1 cellular context compared by ENCODE assay signal in genomic region chr2:100902833-100903405, GRCh38.
TF ChIP-seq lines count a peak whose summit lies in the region.

No MANE protein-coding gene starts in this region.

TF ChIP-seq in HepG2, 621 proteins besides CTCF, POLR2A, EP300 and RAD21 (continued from another document):
- TF ChIP-seq ZBTB33 (CRISPR knock-in tag; IDR thresholded peaks at IDR 0.05) (0 out of 2 replicates have a peak, but pooled peaks have one; percentile 12), ZNF678 (CRISPR knock-in tag; IDR thresholded peaks at IDR 0.05) (no peak), RCOR2 (CRISPR knock-in tag; IDR thresholded peaks at IDR 0.05) (0 out of 2 replicates have a peak, but pooled peaks have one; percentile 44), JUNB (CRISPR knock-in tag; IDR thresholded peaks at IDR 0.05; ENCODE audit: borderline replicate concordance) (peak; percentile 57; the same call in 1 of the 2 replicates), ZFAT (CRISPR knock-in tag; conservative IDR thresholded peaks at IDR 0.05) (no peak), LCORL (IDR thresholded peaks at IDR 0.05) (no peak), LCORL (CRISPR knock-in tag; IDR thresholded peaks at IDR 0.05) (peak; percentile 30; the same call in 1 of the 2 replicates), KAT7 (CRISPR knock-in tag; IDR thresholded peaks at IDR 0.05; ENCODE audit: borderline replicate concordance) (no peak), KDM2A (CRISPR knock-in tag; IDR thresholded peaks at IDR 0.05; ENCODE audit: borderline replicate concordance, low read depth) (0 out of 2 replicates have a peak, but pooled peaks have one; percentile 47), FOXA1 (IDR thresholded peaks at IDR 0.05) (no peak), FOXA1 (CRISPR knock-in tag; IDR thresholded peaks at IDR 0.05) (peak; percentile 49; the same call in 1 of the 2 replicates), TEAD3 (CRISPR knock-in tag; optimal IDR thresholded peaks at IDR 0.05; ENCODE audit: borderline replicate concordance) (peak; percentile 34), FOSL2 (CRISPR knock-in tag; IDR thresholded peaks at IDR 0.05) (peak; percentile 92), SALL1 (CRISPR knock-in tag; IDR thresholded peaks at IDR 0.05) (peak; percentile 34; the same call in 1 of the 2 replicates), ZNF382 (CRISPR knock-in tag; IDR thresholded peaks at IDR 0.05; ENCODE audit: borderline replicate concordance) (no peak), SOX6 (IDR thresholded peaks at IDR 0.05) (no peak), SOX6 (CRISPR knock-in tag; IDR thresholded peaks at IDR 0.05) (peak; percentile 28; the same call in 1 of the 2 replicates), TCF7 (IDR thresholded peaks at IDR 0.05; ENCODE audit: low read depth) (0 out of 2 replicates have a peak, but pooled peaks have one; percentile 11), GABPB1 (CRISPR knock-in tag; IDR thresholded peaks at IDR 0.05) (peak; percentile 14; the same call in 1 of the 2 replicates), BRCA1 (CRISPR knock-in tag; IDR thresholded peaks at IDR 0.05) (no peak), RBM22 (optimal IDR thresholded peaks at IDR 0.05; ENCODE audit: low read length) (peak; percentile 78), ASH2L (IDR thresholded peaks at IDR 0.05; ENCODE audit: insufficient read length, low read depth, low read length) (peak; percentile 46), RBAK (CRISPR knock-in tag; IDR thresholded peaks at IDR 0.05) (no peak), XRCC5 (optimal IDR thresholded peaks at IDR 0.05; ENCODE audit: low read length) (peak; percentile 66)
- TF ChIP-seq, protein P1, sequence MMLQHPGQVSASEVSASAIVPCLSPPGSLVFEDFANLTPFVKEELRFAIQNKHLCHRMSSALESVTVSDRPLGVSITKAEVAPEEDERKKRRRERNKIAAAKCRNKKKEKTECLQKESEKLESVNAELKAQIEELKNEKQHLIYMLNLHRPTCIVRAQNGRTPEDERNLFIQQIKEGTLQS (CRISPR knock-in tag; IDR thresholded peaks at IDR 0.05) = peak; percentile 42; the same call in 1 of the 2 replicates
- TF ChIP-seq, protein P2, sequence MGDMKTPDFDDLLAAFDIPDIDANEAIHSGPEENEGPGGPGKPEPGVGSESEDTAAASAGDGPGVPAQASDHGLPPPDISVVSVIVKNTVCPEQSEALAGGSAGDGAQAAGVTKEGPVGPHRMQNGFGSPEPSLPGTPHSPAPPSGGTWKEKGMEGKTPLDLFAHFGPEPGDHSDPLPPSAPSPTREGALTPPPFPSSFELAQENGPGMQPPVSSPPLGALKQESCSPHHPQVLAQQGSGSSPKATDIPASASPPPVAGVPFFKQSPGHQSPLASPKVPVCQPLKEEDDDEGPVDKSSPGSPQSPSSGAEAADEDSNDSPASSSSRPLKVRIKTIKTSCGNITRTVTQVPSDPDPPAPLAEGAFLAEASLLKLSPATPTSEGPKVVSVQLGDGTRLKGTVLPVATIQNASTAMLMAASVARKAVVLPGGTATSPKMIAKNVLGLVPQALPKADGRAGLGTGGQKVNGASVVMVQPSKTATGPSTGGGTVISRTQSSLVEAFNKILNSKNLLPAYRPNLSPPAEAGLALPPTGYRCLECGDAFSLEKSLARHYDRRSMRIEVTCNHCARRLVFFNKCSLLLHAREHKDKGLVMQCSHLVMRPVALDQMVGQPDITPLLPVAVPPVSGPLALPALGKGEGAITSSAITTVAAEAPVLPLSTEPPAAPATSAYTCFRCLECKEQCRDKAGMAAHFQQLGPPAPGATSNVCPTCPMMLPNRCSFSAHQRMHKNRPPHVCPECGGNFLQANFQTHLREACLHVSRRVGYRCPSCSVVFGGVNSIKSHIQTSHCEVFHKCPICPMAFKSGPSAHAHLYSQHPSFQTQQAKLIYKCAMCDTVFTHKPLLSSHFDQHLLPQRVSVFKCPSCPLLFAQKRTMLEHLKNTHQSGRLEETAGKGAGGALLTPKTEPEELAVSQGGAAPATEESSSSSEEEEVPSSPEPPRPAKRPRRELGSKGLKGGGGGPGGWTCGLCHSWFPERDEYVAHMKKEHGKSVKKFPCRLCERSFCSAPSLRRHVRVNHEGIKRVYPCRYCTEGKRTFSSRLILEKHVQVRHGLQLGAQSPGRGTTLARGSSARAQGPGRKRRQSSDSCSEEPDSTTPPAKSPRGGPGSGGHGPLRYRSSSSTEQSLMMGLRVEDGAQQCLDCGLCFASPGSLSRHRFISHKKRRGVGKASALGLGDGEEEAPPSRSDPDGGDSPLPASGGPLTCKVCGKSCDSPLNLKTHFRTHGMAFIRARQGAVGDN (CRISPR knock-in tag; IDR thresholded peaks at IDR 0.05) = peak; percentile 44; the same call in 1 of the 2 replicates
- TF ChIP-seq, protein P3, sequence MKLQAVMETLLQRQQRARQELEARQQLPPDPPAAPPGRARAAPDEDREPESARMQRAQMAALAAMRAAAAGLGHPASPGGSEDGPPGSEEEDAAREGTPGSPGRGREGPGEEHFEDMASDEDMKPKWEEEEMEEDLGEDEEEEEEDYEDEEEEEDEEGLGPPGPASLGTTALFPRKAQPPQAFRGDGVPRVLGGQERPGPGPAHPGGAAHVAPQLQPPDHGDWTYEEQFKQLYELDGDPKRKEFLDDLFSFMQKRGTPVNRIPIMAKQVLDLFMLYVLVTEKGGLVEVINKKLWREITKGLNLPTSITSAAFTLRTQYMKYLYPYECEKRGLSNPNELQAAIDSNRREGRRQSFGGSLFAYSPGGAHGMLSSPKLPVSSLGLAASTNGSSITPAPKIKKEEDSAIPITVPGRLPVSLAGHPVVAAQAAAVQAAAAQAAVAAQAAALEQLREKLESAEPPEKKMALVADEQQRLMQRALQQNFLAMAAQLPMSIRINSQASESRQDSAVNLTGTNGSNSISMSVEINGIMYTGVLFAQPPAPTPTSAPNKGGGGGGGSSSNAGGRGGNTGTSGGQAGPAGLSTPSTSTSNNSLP (IDR thresholded peaks at IDR 0.05; ENCODE audit: low read depth, low read length) = peak; percentile 74
- TF ChIP-seq, protein P4, sequence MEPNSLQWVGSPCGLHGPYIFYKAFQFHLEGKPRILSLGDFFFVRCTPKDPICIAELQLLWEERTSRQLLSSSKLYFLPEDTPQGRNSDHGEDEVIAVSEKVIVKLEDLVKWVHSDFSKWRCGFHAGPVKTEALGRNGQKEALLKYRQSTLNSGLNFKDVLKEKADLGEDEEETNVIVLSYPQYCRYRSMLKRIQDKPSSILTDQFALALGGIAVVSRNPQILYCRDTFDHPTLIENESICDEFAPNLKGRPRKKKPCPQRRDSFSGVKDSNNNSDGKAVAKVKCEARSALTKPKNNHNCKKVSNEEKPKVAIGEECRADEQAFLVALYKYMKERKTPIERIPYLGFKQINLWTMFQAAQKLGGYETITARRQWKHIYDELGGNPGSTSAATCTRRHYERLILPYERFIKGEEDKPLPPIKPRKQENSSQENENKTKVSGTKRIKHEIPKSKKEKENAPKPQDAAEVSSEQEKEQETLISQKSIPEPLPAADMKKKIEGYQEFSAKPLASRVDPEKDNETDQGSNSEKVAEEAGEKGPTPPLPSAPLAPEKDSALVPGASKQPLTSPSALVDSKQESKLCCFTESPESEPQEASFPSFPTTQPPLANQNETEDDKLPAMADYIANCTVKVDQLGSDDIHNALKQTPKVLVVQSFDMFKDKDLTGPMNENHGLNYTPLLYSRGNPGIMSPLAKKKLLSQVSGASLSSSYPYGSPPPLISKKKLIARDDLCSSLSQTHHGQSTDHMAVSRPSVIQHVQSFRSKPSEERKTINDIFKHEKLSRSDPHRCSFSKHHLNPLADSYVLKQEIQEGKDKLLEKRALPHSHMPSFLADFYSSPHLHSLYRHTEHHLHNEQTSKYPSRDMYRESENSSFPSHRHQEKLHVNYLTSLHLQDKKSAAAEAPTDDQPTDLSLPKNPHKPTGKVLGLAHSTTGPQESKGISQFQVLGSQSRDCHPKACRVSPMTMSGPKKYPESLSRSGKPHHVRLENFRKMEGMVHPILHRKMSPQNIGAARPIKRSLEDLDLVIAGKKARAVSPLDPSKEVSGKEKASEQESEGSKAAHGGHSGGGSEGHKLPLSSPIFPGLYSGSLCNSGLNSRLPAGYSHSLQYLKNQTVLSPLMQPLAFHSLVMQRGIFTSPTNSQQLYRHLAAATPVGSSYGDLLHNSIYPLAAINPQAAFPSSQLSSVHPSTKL (CRISPR knock-in tag; IDR thresholded peaks at IDR 0.05) = peak; percentile 53; the same call in 1 of the 2 replicates
- TF ChIP-seq, protein P5, sequence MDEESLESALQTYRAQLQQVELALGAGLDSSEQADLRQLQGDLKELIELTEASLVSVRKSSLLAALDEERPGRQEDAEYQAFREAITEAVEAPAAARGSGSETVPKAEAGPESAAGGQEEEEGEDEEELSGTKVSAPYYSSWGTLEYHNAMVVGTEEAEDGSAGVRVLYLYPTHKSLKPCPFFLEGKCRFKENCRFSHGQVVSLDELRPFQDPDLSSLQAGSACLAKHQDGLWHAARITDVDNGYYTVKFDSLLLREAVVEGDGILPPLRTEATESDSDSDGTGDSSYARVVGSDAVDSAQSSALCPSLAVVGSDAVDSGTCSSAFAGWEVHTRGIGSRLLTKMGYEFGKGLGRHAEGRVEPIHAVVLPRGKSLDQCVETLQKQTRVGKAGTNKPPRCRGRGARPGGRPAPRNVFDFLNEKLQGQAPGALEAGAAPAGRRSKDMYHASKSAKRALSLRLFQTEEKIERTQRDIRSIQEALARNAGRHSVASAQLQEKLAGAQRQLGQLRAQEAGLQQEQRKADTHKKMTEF (CRISPR knock-in tag; IDR thresholded peaks at IDR 0.05) = peak; percentile 59; the same call in 1 of the 2 replicates
